8 cellular contexts compared by ENCODE assay signal in genomic region chr15:45307230-45307924, GRCh38. TPM values are rescaled to one million over a fixed set of nuclear protein-coding genes. Genes with fewer than 3 reads are reported as not detected.
DNase-seq lines count a peak whose midpoint lies in the region; ATAC-seq and TF ChIP-seq lines count a peak whose summit lies in the region.

No MANE protein-coding gene starts in this region.

- DNase-seq in NCI-H510A treated with DMSO at 0.1 percent for 48 hours (lab: John Stamatoyannopoulos, UW) (peak; percentile 1), NCI-H510A (lab: John Stamatoyannopoulos, UW) (no peak), KG1 (lab: John Stamatoyannopoulos, UW) (peak; percentile 6), amniotic epithelial cell (ENCODE audit: low read depth) (peak; percentile 59), right atrium auricular region (ENCODE audit: low spot score) (no peak), smooth muscle cell (lab: John Stamatoyannopoulos, UW; ENCODE audit: unreplicated experiment) (no peak), OCI-M2 (lab: John Stamatoyannopoulos, UW; ENCODE audit: unreplicated experiment) (no peak)

- no peaks in the 10 kb centered on the region for H3K79me2 ChIP-seq in smooth muscle cell (ENCODE audit: low read depth)

- H3K4me3 ChIP-seq in right atrium auricular region (peak overlapping the region in 1 of 2 donors; percentile 26), smooth muscle cell (no peak overlapping the region)

- peak overlapping the region; percentile 27 for H3K4me2 ChIP-seq in smooth muscle cell

- H3K4me1 ChIP-seq in right atrium auricular region, result peaks cover 0 to 7% of the 10 kb centered on the region in 2 donors
- H3K4me1 ChIP-seq in smooth muscle cell (ENCODE audit: low read depth), result no peaks in the 10 kb centered on the region

- no peak overlapping the region for H3K9ac ChIP-seq in smooth muscle cell (ENCODE audit: low read depth)

- no peaks in the 10 kb centered on the region for H3K36me3 ChIP-seq in right atrium auricular region
- H3K36me3 ChIP-seq in smooth muscle cell (ENCODE audit: low read depth), result no peaks in the 10 kb centered on the region

- H4K20me1 ChIP-seq in smooth muscle cell (ENCODE audit: low read depth), result no peaks in the 10 kb centered on the region

- TF ChIP-seq CTCF in right atrium auricular region (IDR thresholded peaks at IDR 0.05) (peak; percentile 37 to 75), smooth muscle cell (IDR thresholded peaks at IDR 0.05; ENCODE audit: borderline replicate concordance, insufficient read depth, poor library complexity, severe bottlenecking) (peak; percentile 45)

- H2AFZ ChIP-seq in smooth muscle cell (ENCODE audit: low read depth), result peak overlapping the region; percentile 23

- H3K27me3 ChIP-seq in right atrium auricular region (no peaks in the 10 kb centered on the region), smooth muscle cell (ENCODE audit: low read depth) (peaks cover 3% of the 10 kb centered on the region)

- ATAC-seq in HG03159 (IDR thresholded peaks at IDR 0.05; ENCODE audit: unreplicated experiment), result no peak

- no peaks in the 10 kb centered on the region for H3F3A ChIP-seq in smooth muscle cell (ENCODE audit: low read depth)

- H3K9me3 ChIP-seq in right atrium auricular region (peaks cover 0 to 9% of the 10 kb centered on the region in 2 donors), smooth muscle cell (replicated peaks; ENCODE audit: low read depth) (no peaks in the 10 kb centered on the region)

- H3K27ac ChIP-seq in right atrium auricular region (peak overlapping the region in 1 of 2 donors; percentile 11), smooth muscle cell (ENCODE audit: low read depth) (peak overlapping the region; percentile 21)

- 51% methylated on average over 5 of the region's 5 CpGs for WGBS in smooth muscle cell (ENCODE audit: low lambda C conversion rate)

RNA-seq across cellular contexts. Expression of gene SLC28A2, which starts 55.3 kb away (rescaled TPM):
- total RNA-seq in right atrium auricular region, result not detected
- total RNA-seq in smooth muscle cell, result not detected in 2 replicates
- not detected in 2 replicates for polyA plus RNA-seq in smooth muscle cell

Comparison
In these comparisons a context has a peak if more than half of its experiments do, and no peak if none do; other contexts are left out.
1. DNase-seq: peak in NCI-H510A treated with DMSO at 0.1 percent for 48 hours (single experiment), KG1 (single experiment) and amniotic epithelial cell (single experiment); none in NCI-H510A (single experiment), right atrium auricular region (single experiment), smooth muscle cell (single experiment) and OCI-M2 (single experiment).